ENCODE assay signal across 16 cellular contexts in the genomic region with DNA sequence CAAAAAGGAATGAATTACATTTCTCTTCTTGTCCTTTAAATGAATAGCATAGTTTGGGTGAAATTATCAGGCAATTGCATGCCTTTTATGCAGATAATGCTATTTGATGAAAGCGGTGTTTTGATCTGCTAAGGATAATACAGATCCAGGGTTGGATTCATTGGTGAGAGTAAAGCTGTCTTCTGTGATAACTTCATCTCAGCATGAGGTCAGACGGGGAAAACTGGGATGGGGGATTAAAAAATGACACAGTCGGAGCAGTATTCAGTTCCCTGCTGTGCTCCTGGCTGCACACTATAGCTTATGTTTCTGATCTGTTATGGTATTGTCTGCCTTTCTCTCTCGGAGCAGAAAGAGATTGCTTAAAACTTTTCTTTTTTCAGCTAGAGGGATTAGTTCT.
A peak's percentile ranks its signal among the peaks of the same experiment; 100 is the strongest.
DNase-seq lines count a peak whose midpoint lies in the region; ATAC-seq, FAIRE-seq and TF ChIP-seq lines count a peak whose summit lies in the region.
"Had no signal": no experiment of that assay in that cellular context is flagged by ENCODE, and none has a peak within 500 bp of the region (broad histone marks: within the 10 kb centered on the region; RNA-seq: fewer than 3 reads in every experiment).

No MANE protein-coding gene starts in this region.

- no peak overlapping the region for H2AFZ ChIP-seq in astrocyte (ENCODE audit: low read depth, low read length)

- H3K9me3 Mint-ChIP-seq in astrocyte (ENCODE audit: unreplicated experiment) (no peaks in the 10 kb centered on the region), type B pancreatic cell (no peaks in the 10 kb centered on the region)

- POLR2A ChIA-PET in RWPE1 (lab: Yijun Ruan, JAX; ENCODE audit: low non-redundant PET): no interaction called here

- H3K4me1 Mint-ChIP-seq in astrocyte (ENCODE audit: low read depth, unreplicated experiment) (peaks cover 30% of the 10 kb centered on the region), type B pancreatic cell (ENCODE audit: unreplicated experiment) (peaks cover 32% of the 10 kb centered on the region)

- 61% methylated on average over 4 of the region's 4 CpGs for WGBS in HUES64
- WGBS in pancreas, 2 donors: 50 to 66% methylated on average over 4 of the region's 4 CpGs

- H3K27me3 Mint-ChIP-seq in astrocyte (ENCODE audit: low read depth, unreplicated experiment): no peaks in the 10 kb centered on the region
- peaks cover 43% of the 10 kb centered on the region for H3K27me3 Mint-ChIP-seq in type B pancreatic cell

- DNase-seq in astrocyte (ENCODE audit: low read depth) (peak; percentile 39), iris pigment epithelial cell (ENCODE audit: low read depth) (peak; percentile 14), type B pancreatic cell (ENCODE audit: extremely low spot score, unreplicated experiment) (no peak), pancreas (no peak), RWPE1 (ENCODE audit: low spot score) (no peak)
- DNase-seq: CD8-positive, alpha-beta memory T cell; GF-D8; NCI-H187; NCI-H526 treated with DMSO at 0.1 percent for 48 hours; SHP77 treated with DMSO at 0.1 percent for 48 hours had no signal

- H3K4me1 ChIP-seq in HUES64 (ENCODE audit: insufficient read depth, low read length) (peaks cover 46% of the 10 kb centered on the region), astrocyte (ENCODE audit: insufficient read depth, low read length) (peaks cover 25% of the 10 kb centered on the region), pancreas (peaks cover 0 to under 1% (median 0%) of the 10 kb centered on the region in 3 donors)

- H3K4me3 ChIP-seq in HUES64 (ENCODE audit: low read length): no peak overlapping the region
- no peak overlapping the region for H3K4me3 ChIP-seq in astrocyte (ENCODE audit: insufficient read depth, low read depth, low read length)
- H3K4me3 ChIP-seq in pancreas: no peak overlapping the region

- intact Hi-C loops in pancreas (cut with DNase I): no loop called here

- peaks cover 12% of the 10 kb centered on the region for H3K79me2 ChIP-seq in astrocyte (ENCODE audit: insufficient read depth, low read length)

- H3K9me3 ChIP-seq in HUES64 (ENCODE audit: insufficient read depth, low read depth, low read length): no peaks in the 10 kb centered on the region
- no peaks in the 10 kb centered on the region for H3K9me3 ChIP-seq in astrocyte (ENCODE audit: insufficient read depth, low read depth, low read length)
- H3K9me3 ChIP-seq in pancreas: no peaks in the 10 kb centered on the region

- CTCF ChIA-PET in RWPE1 (lab: Yijun Ruan, JAX): interaction anchor here (0.5 to 0.6 kb wide), 2 partner anchors 127 to 727 kb away, joined by 4 read pairs; no protein-coding TSS in a partner anchor

- H3K4me3 Mint-ChIP-seq in astrocyte (ENCODE audit: unreplicated experiment) (no peak overlapping the region), type B pancreatic cell (peak overlapping the region; percentile 48)
- H3K4me3 Mint-ChIP-seq: CD8-positive, alpha-beta memory T cell had no signal

- ATAC-seq in pancreas (no peak), GM18498 (IDR thresholded peaks at IDR 0.05; ENCODE audit: unreplicated experiment) (no peak)
- ATAC-seq: HepG2 had no signal

- H3K27ac Mint-ChIP-seq in astrocyte (ENCODE audit: unreplicated experiment) (peak overlapping the region; percentile 5), type B pancreatic cell (no peak overlapping the region)
- H3K27ac Mint-ChIP-seq: CD8-positive, alpha-beta memory T cell had no signal

- H3K9ac ChIP-seq in HUES64 (ENCODE audit: low read depth, low read length) (0 out of 2 replicates have a peak overlapping the region, but pooled peaks have one; percentile 25), astrocyte (ENCODE audit: low read length) (no peak overlapping the region)
- H3K9ac ChIP-seq: KMS-11 had no signal

- H4K20me1 ChIP-seq in astrocyte (ENCODE audit: insufficient read depth, low read length): no peaks in the 10 kb centered on the region

- H3K27me3 ChIP-seq in HUES64 (ENCODE audit: insufficient read depth, low read length) (peaks cover 27% of the 10 kb centered on the region), astrocyte (ENCODE audit: insufficient read depth, low read length) (no peaks in the 10 kb centered on the region), pancreas (peaks cover 0 to 29% (median under 1%) of the 10 kb centered on the region in 4 donors)

- H3K36me3 Mint-ChIP-seq in astrocyte (ENCODE audit: low read depth, unreplicated experiment) (peaks cover 2% of the 10 kb centered on the region), type B pancreatic cell (no peaks in the 10 kb centered on the region)
- H3K36me3 Mint-ChIP-seq: CD8-positive, alpha-beta memory T cell had no signal

- TF ChIP-seq CTCF in astrocyte (IDR thresholded peaks at IDR 0.05; ENCODE audit: insufficient read depth, low read depth, low read length) (no peak), type B pancreatic cell (conservative IDR thresholded peaks at IDR 0.05) (no peak), pancreas (IDR thresholded peaks at IDR 0.05) (no peak), RWPE1 (conservative IDR thresholded peaks at IDR 0.05; ENCODE audit: low read depth) (no peak)

- H3K27ac ChIP-seq in HUES64 (ENCODE audit: low read depth, low read length) (no peak overlapping the region), astrocyte (ENCODE audit: low read depth, low read length) (no peak overlapping the region), pancreas (no peak overlapping the region), RWPE1 (no peak overlapping the region)
- H3K27ac ChIP-seq: KMS-11 had no signal

- H3K36me3 ChIP-seq in HUES64 (ENCODE audit: insufficient read depth, low read length) (no peaks in the 10 kb centered on the region), astrocyte (ENCODE audit: insufficient read depth, low read length) (no peaks in the 10 kb centered on the region), pancreas (no peaks in the 10 kb centered on the region)

- H3K4me2 ChIP-seq in astrocyte (ENCODE audit: low read length): peak overlapping the region; percentile 44
- H3K4me2 ChIP-seq: KMS-11 had no signal

- FAIRE-seq in astrocyte (lab: Jason Lieb, UNC) (peak; percentile 75), pancreas (lab: Jason Lieb, UNC) (no peak)
- FAIRE-seq: GM12891, H1, HepG2 had no signal

Comparison
In these comparisons a context has a peak if more than half of its experiments do, and no peak if none do; other contexts are left out.
1. DNase-seq: peak in astrocyte (single experiment) and iris pigment epithelial cell (single experiment); none in type B pancreatic cell (single experiment), pancreas (0 of 6) and RWPE1 (single experiment).